35 cellular contexts compared by ENCODE assay signal in genomic region chr11:2416765-2417164, GRCh38. TPM values are rescaled to one million over a fixed set of nuclear protein-coding genes. Genes with fewer than 3 reads are reported as not detected.
"Had no signal": no experiment of that assay in that cellular context is flagged by ENCODE, and none has a peak within 500 bp of the region (broad histone marks: within the 10 kb centered on the region; RNA-seq: fewer than 3 reads in every experiment).

No MANE protein-coding gene starts in this region.

- H3K27ac Mint-ChIP-seq: activated B cell treated with CpG ODN at 0.5 μM for 24 hours; activated CD4-positive, alpha-beta memory T cell treated with anti-CD3 and anti-CD28 coated beads for 36 hours; activated naive CD4-positive, alpha-beta T cell treated with anti-CD3 and anti-CD28 coated beads, Interleukin-2, amount 10 ng/mL, durations not matched to agents 7 days and 5 days; activated naive CD8-positive, alpha-beta T cell; activated naive CD8-positive, alpha-beta T cell treated with anti-CD3 and anti-CD28 coated beads, Interleukin-2, amount 50 U/mL, for 24 hours; activated T-helper 1 cell treated with anti-CD3 and anti-CD28 coated beads, Interleukin-12 subunit alpha, Interleukin-12 subunit beta, Interleukin-2, Interleukin-4 antibody, amounts not matched to agents 30 ng/mL and 10 ng/mL and 1 ng/mL, durations not matched to agents 14 hours and 24 hours and 36 hours had no signal

- H3K4me3 Mint-ChIP-seq: activated B cell treated with CpG ODN at 0.5 μM for 24 hours; activated CD4-positive, alpha-beta memory T cell treated with anti-CD3 and anti-CD28 coated beads for 36 hours; activated naive CD4-positive, alpha-beta T cell treated with anti-CD3 and anti-CD28 coated beads, Interleukin-2, amount 10 ng/mL, durations not matched to agents 7 days and 5 days; activated naive CD8-positive, alpha-beta T cell; activated naive CD8-positive, alpha-beta T cell treated with anti-CD3 and anti-CD28 coated beads, Interleukin-2, amount 50 U/mL, for 24 hours; activated T-cell treated with anti-CD3 and anti-CD28 coated beads, Interleukin-2, amount 50 U/mL, for 4 hours; activated T-helper 1 cell treated with anti-CD3 and anti-CD28 coated beads, Interleukin-12 subunit alpha, Interleukin-12 subunit beta, Interleukin-2, Interleukin-4 antibody, amounts not matched to agents 30 ng/mL and 10 ng/mL and 1 ng/mL, durations not matched to agents 14 hours and 24 hours and 36 hours; brain had no signal

- H3K4me1 Mint-ChIP-seq: brain had no signal

- H3K9me3 Mint-ChIP-seq: activated B cell treated with CpG ODN at 0.5 μM for 24 hours; activated CD4-positive, alpha-beta memory T cell treated with anti-CD3 and anti-CD28 coated beads for 36 hours; activated naive CD4-positive, alpha-beta T cell treated with anti-CD3 and anti-CD28 coated beads, Interleukin-2, amount 10 ng/mL, durations not matched to agents 7 days and 5 days; activated naive CD8-positive, alpha-beta T cell treated with anti-CD3 and anti-CD28 coated beads, Interleukin-2, amount 50 U/mL, for 24 hours; activated T-cell treated with anti-CD3 and anti-CD28 coated beads, Interleukin-2, amount 50 U/mL, for 4 hours; activated T-helper 1 cell treated with anti-CD3 and anti-CD28 coated beads, Interleukin-12 subunit alpha, Interleukin-12 subunit beta, Interleukin-2, Interleukin-4 antibody, amounts not matched to agents 30 ng/mL and 10 ng/mL and 1 ng/mL, durations not matched to agents 14 hours and 24 hours and 36 hours; brain had no signal

- H3K27me3 Mint-ChIP-seq: activated B cell treated with CpG ODN at 0.5 μM for 24 hours; activated CD4-positive, alpha-beta memory T cell treated with anti-CD3 and anti-CD28 coated beads for 36 hours; activated naive CD4-positive, alpha-beta T cell treated with anti-CD3 and anti-CD28 coated beads, Interleukin-2, amount 10 ng/mL, durations not matched to agents 7 days and 5 days; activated naive CD8-positive, alpha-beta T cell; activated naive CD8-positive, alpha-beta T cell treated with anti-CD3 and anti-CD28 coated beads, Interleukin-2, amount 50 U/mL, for 24 hours had no signal

- DNase-seq: activated B cell treated with CpG ODN at 0.5 μM for 24 hours; activated CD4-positive, alpha-beta memory T cell treated with anti-CD3 and anti-CD28 coated beads for 36 hours; activated CD4-positive, alpha-beta T cell treated with anti-CD3 and anti-CD28 coated beads for 4 hours; activated CD4-positive, alpha-beta T cell treated with anti-CD3 and anti-CD28 coated beads, Interleukin-2, amount 50 U/mL, for 1 hour; activated CD4-positive, CD25-positive, alpha-beta regulatory T cell treated with anti-CD3 and anti-CD28 coated beads, Interleukin-2, amount 50 U/mL, for 72 hours; activated CD8-positive, alpha-beta memory T cell treated with anti-CD3 and anti-CD28 coated beads, Interleukin-2, amount 50 U/mL, for 4 hours; activated naive CD4-positive, alpha-beta T cell treated with anti-CD3 and anti-CD28 coated beads, Interleukin-2, amount 10 ng/mL, durations not matched to agents 7 days and 5 days; activated naive CD8-positive, alpha-beta T cell treated with anti-CD3 and anti-CD28 coated beads, Interleukin-2, amount 50 U/mL, for 24 hours; activated T-cell treated with anti-CD3 and anti-CD28 coated beads for 4 hours; activated T-cell treated with anti-CD3 and anti-CD28 coated beads, Interleukin-2, amount 50 U/mL, for 4 hours; anterior cingulate cortex; caudate nucleus; NCI-H1092 treated with DMSO at 0.1 percent for 48 hours; NCI-H1417; NCI-H1694; NCI-H2029; NCI-H345; NCI-H524 treated with DMSO at 0.1 percent for 48 hours; NCI-H774; SIG-M5; T-helper 1 cell; T-helper 2 cell; T-helper 9 cell had no signal

- FAIRE-seq: bronchial epithelial cell, K562 had no signal

- H3K27ac ChIP-seq: VCaP had no signal

- H3K36me3 Mint-ChIP-seq: activated CD4-positive, alpha-beta memory T cell treated with anti-CD3 and anti-CD28 coated beads for 36 hours; activated naive CD4-positive, alpha-beta T cell treated with anti-CD3 and anti-CD28 coated beads, Interleukin-2, amount 10 ng/mL, durations not matched to agents 7 days and 5 days; activated naive CD8-positive, alpha-beta T cell; brain had no signal

- H3K4me3 ChIP-seq: K562 had no signal

- ATAC-seq: activated naive CD8-positive, alpha-beta T cell treated with anti-CD3 and anti-CD28 coated beads, Interleukin-2, amount 50 U/mL, for 24 hours; activated T-cell treated with anti-CD3 and anti-CD28 coated beads, Interleukin-2, amount 50 U/mL, for 4 hours; Panc1; SK-N-SH treated with all-trans-retinoic acid at 6 μM for 48 hours had no signal

RNA-seq across cellular contexts. Expression of gene TRPM5, which starts 27.5 kb away (rescaled TPM):
- total RNA-seq: activated B cell treated with CpG ODN at 0.5 μM for 24 hours; activated CD4-positive, alpha-beta memory T cell treated with anti-CD3 and anti-CD28 coated beads for 36 hours; activated T-cell treated with anti-CD3 and anti-CD28 coated beads, Interleukin-2, amount 50 U/mL, for 4 hours; activated T-helper 1 cell treated with anti-CD3 and anti-CD28 coated beads, Interleukin-12 subunit alpha, Interleukin-12 subunit beta, Interleukin-2, Interleukin-4 antibody, amounts not matched to agents 30 ng/mL and 10 ng/mL and 1 ng/mL, durations not matched to agents 14 hours and 24 hours and 36 hours; bronchial epithelial cell; K562; M059J; NCI-H460; RPMI7951; SK-MEL-5 had no signal
- polyA plus RNA-seq: K562 had no signal

RNA-seq across cellular contexts. Expression of gene KCNQ1, which starts 28.0 kb away (rescaled TPM):
- total RNA-seq: M059J, NCI-H460, RPMI7951 had no signal
- polyA plus RNA-seq: K562 had no signal
